8 cellular contexts compared by ENCODE assay signal in the genomic region with DNA sequence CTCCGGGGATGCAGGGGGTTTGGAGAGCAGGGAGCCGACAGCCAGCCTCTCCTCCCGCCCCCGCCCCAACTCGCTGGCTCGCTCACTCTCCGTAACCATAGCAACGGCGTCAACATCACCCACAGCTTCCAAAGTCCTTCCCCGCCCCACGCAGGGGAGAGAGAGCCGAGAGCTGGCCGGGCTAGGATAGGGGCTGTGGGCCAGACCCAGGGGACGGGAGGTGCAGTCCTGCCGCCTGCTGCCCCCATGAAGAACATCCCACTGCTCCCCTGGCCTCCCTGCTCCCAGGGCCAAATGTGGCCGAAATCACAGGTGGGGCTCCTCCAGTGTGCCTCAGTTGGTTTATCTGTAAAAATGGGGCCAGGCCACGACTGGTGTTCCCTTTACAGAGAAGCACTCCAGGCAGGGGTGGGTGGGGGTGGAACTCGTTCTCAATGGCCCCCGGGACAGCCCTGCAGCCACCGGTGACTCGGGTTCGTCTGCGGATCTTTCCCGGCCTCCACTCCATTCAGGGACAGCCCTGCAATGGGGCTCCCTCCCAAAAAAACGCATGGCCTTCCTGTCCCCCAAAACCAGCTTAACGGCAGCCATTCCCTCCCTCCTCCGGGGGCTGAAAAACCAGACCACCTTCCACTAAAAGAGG. TPM values are rescaled to one million over a fixed set of nuclear protein-coding genes. Genes with fewer than 3 reads are reported as not detected.
DNase-seq lines count a peak whose midpoint lies in the region; ATAC-seq and TF ChIP-seq lines count a peak whose summit lies in the region.

No MANE protein-coding gene starts in this region.

- H3K36me3 Mint-ChIP-seq in natural killer cell treated with Interleukin-12 subunit alpha and Interleukin-12 subunit beta and Interleukin-15 and Interleukin-18, amount 100 ng/mL, for 72 hours, result no peaks in the 10 kb centered on the region

- no peak overlapping the region for H3K4me3 Mint-ChIP-seq in natural killer cell treated with Interleukin-12 subunit alpha and Interleukin-12 subunit beta and Interleukin-15 and Interleukin-18, amount 100 ng/mL, for 72 hours

- H4K20me1 ChIP-seq in OCI-LY1 (ENCODE audit: insufficient read depth, low read length), result no peaks in the 10 kb centered on the region

- no peak for ATAC-seq in natural killer cell treated with Interleukin-12 subunit alpha and Interleukin-12 subunit beta and Interleukin-15 and Interleukin-18, amount 100 ng/mL, for 72 hours

- H3K4me1 Mint-ChIP-seq in natural killer cell treated with Interleukin-12 subunit alpha and Interleukin-12 subunit beta and Interleukin-15 and Interleukin-18, amount 100 ng/mL, for 72 hours (ENCODE audit: low read depth in 2 of 2), result peaks cover 13 to 15% of the 10 kb centered on the region in 2 donors

- H3K27me3 ChIP-seq in OCI-LY1 (ENCODE audit: insufficient read depth, low read length) (peaks cover 6% of the 10 kb centered on the region; the same call in 1 of the 2 replicates), iPS-15b (ENCODE audit: control insufficient read depth, insufficient read depth, low read length) (peaks cover 13% of the 10 kb centered on the region)

- H3K9ac ChIP-seq in OCI-LY1 (ENCODE audit: low read length), result no peak overlapping the region; the same call in 1 of the 2 replicates
- no peak overlapping the region for H3K9ac ChIP-seq in iPS-15b (ENCODE audit: low read depth, low read length)

- H2AFZ ChIP-seq in OCI-LY1 (ENCODE audit: low read length), result no peak overlapping the region

- no peak overlapping the region for H3K27ac Mint-ChIP-seq in natural killer cell treated with Interleukin-12 subunit alpha and Interleukin-12 subunit beta and Interleukin-15 and Interleukin-18, amount 100 ng/mL, for 72 hours

- TF ChIP-seq CTCF in OCI-LY1 (IDR thresholded peaks at IDR 0.05; ENCODE audit: low read length), result no peak

- H3K79me2 ChIP-seq in OCI-LY1 (ENCODE audit: insufficient read depth, low read length), result peaks cover 6% of the 10 kb centered on the region

- no peaks in the 10 kb centered on the region for H3K27me3 Mint-ChIP-seq in natural killer cell treated with Interleukin-12 subunit alpha and Interleukin-12 subunit beta and Interleukin-15 and Interleukin-18, amount 100 ng/mL, for 72 hours

- H3F3A ChIP-seq in OCI-LY1 (ENCODE audit: insufficient read depth, low read length), result no peaks in the 10 kb centered on the region

- H3K9me3 ChIP-seq in OCI-LY1 (ENCODE audit: low read length) (no peaks in the 10 kb centered on the region), iPS-15b (ENCODE audit: control insufficient read depth, insufficient read depth, low read length) (no peaks in the 10 kb centered on the region)

- H3K4me3 ChIP-seq in OCI-LY1 (ENCODE audit: low read depth, low read length, poor library complexity, severe bottlenecking) (peak overlapping the region; percentile 69), iPS-15b (ENCODE audit: low read depth, low read length) (peak overlapping the region; percentile 81)

- no peaks in the 10 kb centered on the region for H3K9me2 ChIP-seq in OCI-LY1 (ENCODE audit: low read depth, low read length)

- DNase-seq in NCI-H1436 (lab: John Stamatoyannopoulos, UW) (peak; percentile 48), NCI-H1436 treated with DMSO at 0.1 percent for 48 hours (lab: John Stamatoyannopoulos, UW) (no peak), anterior cingulate cortex (lab: John Stamatoyannopoulos, UW) (peak in 50 of 58 donors; percentile 11 to 82 (median 56)), NCI-H128 (lab: John Stamatoyannopoulos, UW; ENCODE audit: unreplicated experiment) (no peak)
- DNase-seq in stimulated activated CD4-positive, alpha-beta T cell treated with anti-CD3 and anti-CD28 coated beads, Interleukin-4, amount 100 ng/mL, for 4 hours, result peak; percentile 39 to 60
- DNase-seq in natural killer cell treated with Interleukin-12 subunit alpha and Interleukin-12 subunit beta and Interleukin-15 and Interleukin-18, amount 100 ng/mL, for 72 hours (ENCODE audit: low spot score), result no peak

- peaks cover 58% of the 10 kb centered on the region for H3K4me1 ChIP-seq in OCI-LY1 (ENCODE audit: insufficient read depth, low read length, severe bottlenecking)
- H3K4me1 ChIP-seq in iPS-15b (ENCODE audit: control insufficient read depth, insufficient read depth, low read length), result peaks cover 10% of the 10 kb centered on the region

- H3K4me2 ChIP-seq in OCI-LY1 (ENCODE audit: low read length), result peak overlapping the region; percentile 77

- H3K36me3 ChIP-seq in OCI-LY1 (ENCODE audit: insufficient read depth, low read length) (no peaks in the 10 kb centered on the region), iPS-15b (ENCODE audit: control insufficient read depth, insufficient read depth, low read length) (no peaks in the 10 kb centered on the region)

- H3K9me3 Mint-ChIP-seq in natural killer cell treated with Interleukin-12 subunit alpha and Interleukin-12 subunit beta and Interleukin-15 and Interleukin-18, amount 100 ng/mL, for 72 hours, result no peaks in the 10 kb centered on the region

- H3K27ac ChIP-seq in OCI-LY1 (ENCODE audit: low read depth, low read length, poor library complexity, severe bottlenecking), result no peak overlapping the region

RNA-seq across cellular contexts. Expression of a gene that starts 3.1 kb away (rescaled TPM):
- 10 to 100 TPM; 18.0 to 49.8 TPM for total RNA-seq in natural killer cell treated with Interleukin-12 subunit alpha and Interleukin-12 subunit beta and Interleukin-15 and Interleukin-18, amount 100 ng/mL, for 72 hours

RNA-seq across cellular contexts. Expression of a gene that starts 12.0 kb away (rescaled TPM):
- total RNA-seq in natural killer cell treated with Interleukin-12 subunit alpha and Interleukin-12 subunit beta and Interleukin-15 and Interleukin-18, amount 100 ng/mL, for 72 hours, result 100 to 1,000 TPM in 1 of 2 donors, 10 to 100 TPM in 1; 69.1 to 103 TPM

RNA-seq across cellular contexts. Expression of a gene that starts 25.0 kb away (rescaled TPM):
- total RNA-seq in natural killer cell treated with Interleukin-12 subunit alpha and Interleukin-12 subunit beta and Interleukin-15 and Interleukin-18, amount 100 ng/mL, for 72 hours, result 100 to 1,000 TPM; 127 to 132 TPM

RNA-seq across cellular contexts. Expression of a gene that starts 44.9 kb away (rescaled TPM):
- total RNA-seq in natural killer cell treated with Interleukin-12 subunit alpha and Interleukin-12 subunit beta and Interleukin-15 and Interleukin-18, amount 100 ng/mL, for 72 hours, result 10 to 100 TPM in 1 of 2 donors, 1 to 10 TPM in 1; 7.5 to 13.3 TPM

RNA-seq across cellular contexts. Expression of a gene that starts 44.9 kb away (rescaled TPM):
- total RNA-seq in natural killer cell treated with Interleukin-12 subunit alpha and Interleukin-12 subunit beta and Interleukin-15 and Interleukin-18, amount 100 ng/mL, for 72 hours, result 10 to 100 TPM; 34.8 to 66.2 TPM

Comparison
In these comparisons a context has a peak if more than half of its experiments do, and no peak if none do; other contexts are left out.
1. DNase-seq: peak in NCI-H1436 (single experiment), anterior cingulate cortex (50 of 58) and stimulated activated CD4-positive, alpha-beta T cell treated with anti-CD3 and anti-CD28 coated beads, Interleukin-4, amount 100 ng/mL, for 4 hours (2 of 2); none in NCI-H1436 treated with DMSO at 0.1 percent for 48 hours (single experiment), natural killer cell treated with Interleukin-12 subunit alpha and Interleukin-12 subunit beta and Interleukin-15 and Interleukin-18, amount 100 ng/mL, for 72 hours (single experiment) and NCI-H128 (single experiment).